In the genomic region with DNA sequence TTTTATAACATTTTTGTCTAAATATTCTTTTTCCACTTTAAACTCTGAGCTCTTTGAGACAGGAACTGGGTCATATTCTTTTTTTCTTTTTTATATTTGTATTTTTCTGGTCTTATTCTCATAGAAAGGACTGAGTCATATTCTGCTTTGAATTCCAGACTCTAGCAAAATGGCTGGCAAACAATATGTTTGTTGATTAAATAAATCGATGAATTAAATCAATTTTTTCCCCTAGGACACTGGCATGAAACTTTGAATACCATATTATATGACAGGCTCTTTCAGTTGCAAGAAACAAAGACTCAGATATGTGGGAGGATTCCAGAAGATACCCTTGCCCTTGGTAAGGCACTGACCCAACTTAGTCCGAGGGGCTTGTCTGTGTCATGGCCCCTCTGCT, we compare ENCODE assay signal across 24 cellular contexts.
"Had no signal": no experiment of that assay in that cellular context is flagged by ENCODE, and none has a peak within 500 bp of the region (broad histone marks: within the 10 kb centered on the region; RNA-seq: fewer than 3 reads in every experiment).

No MANE protein-coding gene starts in this region.

- H3K4me3 Mint-ChIP-seq: dendritic cell treated with granulocyte-macrophage colony-stimulating factor and Interleukin-4, amounts not matched to agents 40 ng/mL and 50 ng/mL, for 4 days; effector memory CD8-positive, alpha-beta T cell; endodermal cell; mesothelial cell of epicardium; naive B cell had no signal

- ATAC-seq: effector memory CD8-positive, alpha-beta T cell; esophagus mucosa; gastrocnemius medialis; heart right ventricle; left cardiac atrium; lower lobe of right lung; mucosa of descending colon had no signal

- H3K9me3 Mint-ChIP-seq: dendritic cell treated with granulocyte-macrophage colony-stimulating factor and Interleukin-4, amounts not matched to agents 40 ng/mL and 50 ng/mL, for 4 days; effector memory CD8-positive, alpha-beta T cell; endodermal cell; mesothelial cell of epicardium; naive B cell had no signal

- H3K27ac ChIP-seq: colonic mucosa, epithelial cell of prostate, esophagus squamous epithelium, gastrocnemius medialis, heart right ventricle, left ventricle myocardium inferior, lower lobe of right lung had no signal

- H3K36me3 Mint-ChIP-seq: mesothelial cell of epicardium, naive B cell had no signal

- H3K27me3 ChIP-seq: colonic mucosa had no signal

- H3K36me3 ChIP-seq: colonic mucosa, esophagus squamous epithelium, gastrocnemius medialis, heart right ventricle, left ventricle myocardium inferior, lower lobe of right lung had no signal

- H3K27ac Mint-ChIP-seq: dendritic cell treated with granulocyte-macrophage colony-stimulating factor and Interleukin-4, amounts not matched to agents 40 ng/mL and 50 ng/mL, for 4 days; endodermal cell; mesothelial cell of epicardium; naive B cell had no signal

- H3K4me3 ChIP-seq: colonic mucosa, esophagus squamous epithelium, gastrocnemius medialis, heart right ventricle, left ventricle myocardium inferior, lower lobe of right lung, mucosa of descending colon had no signal

- H3K9me3 ChIP-seq: colonic mucosa, esophagus squamous epithelium, gastrocnemius medialis, heart right ventricle, left ventricle myocardium inferior, lower lobe of right lung, mucosa of descending colon had no signal

- DNase-seq: colonic mucosa; cortex of kidney; effector CD8-positive, alpha-beta T cell; effector memory CD8-positive, alpha-beta T cell; endodermal cell; erythroblast; esophagus squamous epithelium; foreskin fibroblast; foreskin melanocyte; gastrocnemius medialis; glutamatergic neuron; head of caudate nucleus; heart right ventricle; hippocampal formation; left cardiac atrium; left ventricle myocardium inferior; lower lobe of right lung; mesenchymal stem cell; mucosa of descending colon; naive B cell had no signal
